ENCODE assay signal across 21 cellular contexts in the genomic region with DNA sequence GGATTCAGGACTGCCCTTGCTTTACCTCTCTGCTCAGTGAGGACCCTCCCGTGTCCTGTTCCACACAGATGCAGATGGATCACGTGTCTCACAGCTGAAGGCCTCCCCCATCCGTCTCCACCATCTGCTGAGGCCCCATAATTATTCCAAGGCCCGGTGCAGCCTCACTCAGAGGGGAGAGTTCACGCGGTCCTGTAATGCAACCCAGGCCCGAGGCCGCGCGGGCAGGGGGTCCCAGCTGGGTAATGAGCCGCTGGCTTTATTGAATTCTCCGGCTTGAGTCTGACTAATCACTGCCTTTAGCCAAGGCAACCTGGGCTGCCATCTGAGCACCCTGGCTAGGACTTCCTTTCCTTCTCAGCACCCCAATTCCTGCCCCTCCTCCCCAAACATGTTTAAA. TPM values are rescaled to one million over a fixed set of nuclear protein-coding genes. Genes with fewer than 3 reads are reported as not detected.
DNase-seq lines count a peak whose midpoint lies in the region; ATAC-seq and TF ChIP-seq lines count a peak whose summit lies in the region.
"Had no signal": no experiment of that assay in that cellular context is flagged by ENCODE, and none has a peak within 500 bp of the region (broad histone marks: within the 10 kb centered on the region; RNA-seq: fewer than 3 reads in every experiment).

No MANE protein-coding gene starts in this region.

- H3K36me3 Mint-ChIP-seq in GM23338 (ENCODE audit: low read depth): no peaks in the 10 kb centered on the region
- no peaks in the 10 kb centered on the region for H3K36me3 Mint-ChIP-seq in dendritic cell treated with granulocyte-macrophage colony-stimulating factor and Interleukin-4, amounts not matched to agents 40 ng/mL and 50 ng/mL, for 4 days (ENCODE audit: low read depth)
- H3K36me3 Mint-ChIP-seq: activated naive CD8-positive, alpha-beta T cell; CD8-positive, alpha-beta memory T cell had no signal

- TF ChIP-seq EP300 in esophagus muscularis mucosa (IDR thresholded peaks at IDR 0.05): no peak

- H3K9me3 ChIP-seq in osteoblast (ENCODE audit: low read depth, low read length): no peaks in the 10 kb centered on the region
- no peaks in the 10 kb centered on the region for H3K9me3 ChIP-seq in esophagus muscularis mucosa
- H3K9me3 ChIP-seq: esophagus squamous epithelium, neutrophil, vagina had no signal

- TF ChIP-seq CTCF in GM23338 (conservative IDR thresholded peaks at IDR 0.05; ENCODE audit: low read depth in 2 of 2) (no peak), osteoblast (IDR thresholded peaks at IDR 0.05; ENCODE audit: extremely low read depth, low read depth, low read length) (no peak), esophagus muscularis mucosa (IDR thresholded peaks at IDR 0.05) (no peak)

- no peaks in the 10 kb centered on the region for H3F3A ChIP-seq in GM23338 (replicated peaks; ENCODE audit: low read depth)

- 0 out of 2 replicates have a peak overlapping the region, but pooled peaks have one; percentile 49 for H3K27ac Mint-ChIP-seq in GM23338
- peak overlapping the region; percentile 31 for H3K27ac Mint-ChIP-seq in dendritic cell treated with granulocyte-macrophage colony-stimulating factor and Interleukin-4, amounts not matched to agents 40 ng/mL and 50 ng/mL, for 4 days
- H3K27ac Mint-ChIP-seq: activated naive CD8-positive, alpha-beta T cell had no signal

- H3K27ac ChIP-seq in GM23338 (ENCODE audit: low read depth) (no peak overlapping the region), osteoblast (ENCODE audit: low read depth, low read length) (no peak overlapping the region), esophagus muscularis mucosa (replicated peaks in 1 of 4) (no peak overlapping the region)
- H3K27ac ChIP-seq: neutrophil, RWPE1, vagina had no signal

- peak overlapping the region; percentile 91 for H2AFZ ChIP-seq in GM23338
- H2AFZ ChIP-seq in osteoblast (ENCODE audit: low read length): no peak overlapping the region

- no peak for TF ChIP-seq POLR2A in esophagus muscularis mucosa (IDR thresholded peaks at IDR 0.05; ENCODE audit: low read depth)

- H3K27me3 ChIP-seq in GM23338 (ENCODE audit: insufficient read depth) (no peaks in the 10 kb centered on the region), osteoblast (ENCODE audit: insufficient read depth, low read length) (no peaks in the 10 kb centered on the region), esophagus muscularis mucosa (peaks cover 0 to 22% (median 0%) of the 10 kb centered on the region in 4 donors)
- H3K27me3 ChIP-seq: vagina had no signal

- peaks cover 19% of the 10 kb centered on the region for H3K27me3 Mint-ChIP-seq in GM23338 (ENCODE audit: insufficient read depth, low read depth, poor library complexity)
- H3K27me3 Mint-ChIP-seq in dendritic cell treated with granulocyte-macrophage colony-stimulating factor and Interleukin-4, amounts not matched to agents 40 ng/mL and 50 ng/mL, for 4 days: peaks cover 22% of the 10 kb centered on the region

- H3K4me1 ChIP-seq in GM23338 (ENCODE audit: insufficient read depth): peaks cover 35% of the 10 kb centered on the region
- H3K4me1 ChIP-seq in osteoblast (ENCODE audit: insufficient read depth, low read length): peaks cover 5% of the 10 kb centered on the region
- H3K4me1 ChIP-seq in esophagus muscularis mucosa: peaks cover 0 to 25% (median 22%) of the 10 kb centered on the region in 4 donors

- DNase-seq in GM23338 (ENCODE audit: low spot score): peak; percentile 33
- DNase-seq in NCI-H2171 treated with DMSO at 0.1 percent for 48 hours (lab: John Stamatoyannopoulos, UW): peak; percentile 84
- peak; percentile 75 for DNase-seq in osteoblast (ENCODE audit: insufficient read length, low spot score, missing footprints)
- no peak for DNase-seq in NCI-H1092 treated with DMSO at 0.1 percent for 48 hours (lab: John Stamatoyannopoulos, UW)
- no peak for DNase-seq in activated CD4-positive, alpha-beta T cell treated with anti-CD3 and anti-CD28 coated beads, Interleukin-2, amount 50 U/mL, for 1 hour
- DNase-seq in GOT3 (lab: John Stamatoyannopoulos, UW): no peak
- no peak for DNase-seq in esophagus muscularis mucosa (ENCODE audit: extremely low spot score)
- DNase-seq: activated CD4-positive, alpha-beta T cell treated with anti-CD3 and anti-CD28 coated beads, Interleukin-2, amount 50 U/mL, for 4 hours; esophagus squamous epithelium; head of caudate nucleus; NCI-H2081 treated with DMSO at 0.1 percent for 48 hours; NK-92 treated with Interleukin-12 subunit alpha and Interleukin-12 subunit beta, amount 100 ng/mL, for 24 hours; stimulated activated CD4-positive, alpha-beta T cell treated with anti-CD3 and anti-CD28 coated beads, Interleukin-1b, Interleukin-23, amount 100 ng/mL, for 48 hours had no signal

- peak; percentile 18 for ATAC-seq in GM23338

- no peak overlapping the region for H3K4me3 ChIP-seq in GM23338
- no peak overlapping the region for H3K4me3 ChIP-seq in osteoblast (ENCODE audit: insufficient read depth, low read length)
- no peak overlapping the region for H3K4me3 ChIP-seq in esophagus muscularis mucosa
- H3K4me3 ChIP-seq: esophagus squamous epithelium, vagina had no signal

- no peaks in the 10 kb centered on the region for H3K9me2 ChIP-seq in GM23338 (ENCODE audit: insufficient read depth)

- 75% methylated on average over 4 of the region's 12 CpGs for WGBS in esophagus muscularis mucosa

- 0 out of 3 replicates have a peak overlapping the region, but pooled peaks have one; percentile 16 for H3K4me3 Mint-ChIP-seq in GM23338
- H3K4me3 Mint-ChIP-seq in dendritic cell treated with granulocyte-macrophage colony-stimulating factor and Interleukin-4, amounts not matched to agents 40 ng/mL and 50 ng/mL, for 4 days: no peak overlapping the region
- H3K4me3 Mint-ChIP-seq: activated naive CD8-positive, alpha-beta T cell; CD8-positive, alpha-beta memory T cell had no signal

- H3K4me1 Mint-ChIP-seq in GM23338: peaks cover 48% of the 10 kb centered on the region
- peaks cover 40% of the 10 kb centered on the region for H3K4me1 Mint-ChIP-seq in dendritic cell treated with granulocyte-macrophage colony-stimulating factor and Interleukin-4, amounts not matched to agents 40 ng/mL and 50 ng/mL, for 4 days (ENCODE audit: low read depth)
- H3K4me1 Mint-ChIP-seq: CD8-positive, alpha-beta memory T cell had no signal

- peak overlapping the region; percentile 43; the same call in 1 of the 2 replicates for H3K4me2 ChIP-seq in GM23338
- H3K4me2 ChIP-seq in osteoblast (ENCODE audit: insufficient read depth, low read length): no peak overlapping the region

- H3K9me3 Mint-ChIP-seq in GM23338: no peaks in the 10 kb centered on the region
- no peaks in the 10 kb centered on the region for H3K9me3 Mint-ChIP-seq in dendritic cell treated with granulocyte-macrophage colony-stimulating factor and Interleukin-4, amounts not matched to agents 40 ng/mL and 50 ng/mL, for 4 days
- H3K9me3 Mint-ChIP-seq: CD8-positive, alpha-beta memory T cell had no signal

- H3K36me3 ChIP-seq in GM23338 (ENCODE audit: insufficient read depth) (no peaks in the 10 kb centered on the region; the same call in 1 of the 2 replicates), osteoblast (ENCODE audit: insufficient read depth, low read length) (no peaks in the 10 kb centered on the region), esophagus muscularis mucosa (no peaks in the 10 kb centered on the region)
- H3K36me3 ChIP-seq: esophagus squamous epithelium, neutrophil, vagina had no signal

- no peaks in the 10 kb centered on the region for H3K79me2 ChIP-seq in GM23338 (replicated peaks; ENCODE audit: insufficient read depth)
- H3K79me2 ChIP-seq in osteoblast (ENCODE audit: insufficient read depth, low read length): no peaks in the 10 kb centered on the region

- intact Hi-C loops in dendritic cell treated with granulocyte-macrophage colony-stimulating factor and Interleukin-4, amounts not matched to agents 40 ng/mL and 50 ng/mL, for 4 days (cut with micrococcal nuclease): no loop called here
- intact Hi-C loops in esophagus muscularis mucosa (cut with DNase I): no loop called here

- H4K20me1 ChIP-seq in GM23338 (replicated peaks; ENCODE audit: insufficient read depth): no peaks in the 10 kb centered on the region
- no peaks in the 10 kb centered on the region for H4K20me1 ChIP-seq in osteoblast (ENCODE audit: insufficient read depth, low read length)

TF ChIP-seq in GM23338, 12 proteins besides CTCF, POLR2A, EP300 and RAD21 (continues in another document):
- no peak for TF ChIP-seq NANOG (IDR thresholded peaks at IDR 0.05; ENCODE audit: borderline replicate concordance)
- TF ChIP-seq, protein P1, sequence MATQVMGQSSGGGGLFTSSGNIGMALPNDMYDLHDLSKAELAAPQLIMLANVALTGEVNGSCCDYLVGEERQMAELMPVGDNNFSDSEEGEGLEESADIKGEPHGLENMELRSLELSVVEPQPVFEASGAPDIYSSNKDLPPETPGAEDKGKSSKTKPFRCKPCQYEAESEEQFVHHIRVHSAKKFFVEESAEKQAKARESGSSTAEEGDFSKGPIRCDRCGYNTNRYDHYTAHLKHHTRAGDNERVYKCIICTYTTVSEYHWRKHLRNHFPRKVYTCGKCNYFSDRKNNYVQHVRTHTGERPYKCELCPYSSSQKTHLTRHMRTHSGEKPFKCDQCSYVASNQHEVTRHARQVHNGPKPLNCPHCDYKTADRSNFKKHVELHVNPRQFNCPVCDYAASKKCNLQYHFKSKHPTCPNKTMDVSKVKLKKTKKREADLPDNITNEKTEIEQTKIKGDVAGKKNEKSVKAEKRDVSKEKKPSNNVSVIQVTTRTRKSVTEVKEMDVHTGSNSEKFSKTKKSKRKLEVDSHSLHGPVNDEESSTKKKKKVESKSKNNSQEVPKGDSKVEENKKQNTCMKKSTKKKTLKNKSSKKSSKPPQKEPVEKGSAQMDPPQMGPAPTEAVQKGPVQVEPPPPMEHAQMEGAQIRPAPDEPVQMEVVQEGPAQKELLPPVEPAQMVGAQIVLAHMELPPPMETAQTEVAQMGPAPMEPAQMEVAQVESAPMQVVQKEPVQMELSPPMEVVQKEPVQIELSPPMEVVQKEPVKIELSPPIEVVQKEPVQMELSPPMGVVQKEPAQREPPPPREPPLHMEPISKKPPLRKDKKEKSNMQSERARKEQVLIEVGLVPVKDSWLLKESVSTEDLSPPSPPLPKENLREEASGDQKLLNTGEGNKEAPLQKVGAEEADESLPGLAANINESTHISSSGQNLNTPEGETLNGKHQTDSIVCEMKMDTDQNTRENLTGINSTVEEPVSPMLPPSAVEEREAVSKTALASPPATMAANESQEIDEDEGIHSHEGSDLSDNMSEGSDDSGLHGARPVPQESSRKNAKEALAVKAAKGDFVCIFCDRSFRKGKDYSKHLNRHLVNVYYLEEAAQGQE (IDR thresholded peaks at IDR 0.05; ENCODE audit: unreplicated experiment): no peak
- TF ChIP-seq EZH2phosphoT487 (IDR thresholded peaks at IDR 0.05; ENCODE audit: unreplicated experiment): no peak

RNA-seq across cellular contexts. Expression of a gene that starts 4.4 kb away (rescaled TPM):
- not detected in 2 replicates for total RNA-seq in GM23338 (2014; rRNA removed; shearing (Covaris generic))
- polyA plus RNA-seq in GM23338 (2016; fragmentation: Nextera tagmentation; extraction: Ambion mirVana): not detected in 2 replicates
- total RNA-seq in osteoblast (under 0.01 TPM in 1 of 2 replicates, not detected in the other), esophagus muscularis mucosa (under 1 TPM; 0.42 to 0.75 (median 0.60) TPM)
- total RNA-seq: CD8-positive, alpha-beta memory T cell; kidney epithelial cell; MCF 10A had no signal
- polyA plus RNA-seq: CD8-positive, alpha-beta memory T cell had no signal

RNA-seq across cellular contexts. Expression of a gene that starts 35.2 kb away (rescaled TPM):
- total RNA-seq in GM23338 (2014; rRNA removed; shearing (Covaris generic)): 12.1 and 15.3 TPM in 2 replicates
- 41.2 and 46.9 TPM in 2 replicates for polyA plus RNA-seq in GM23338 (2016; fragmentation: Nextera tagmentation; extraction: Ambion mirVana)
- total RNA-seq in osteoblast: 18.8 and 21.5 TPM in 2 replicates
- total RNA-seq in esophagus muscularis mucosa: 10 to 100 TPM; 26.7 to 34.4 (median 31.0) TPM

Comparison
In these comparisons a context has a peak if more than half of its experiments do, and no peak if none do; other contexts are left out.
1. DNase-seq: peak in GM23338 (single experiment), NCI-H2171 treated with DMSO at 0.1 percent for 48 hours (single experiment) and osteoblast (single experiment); none in NCI-H1092 treated with DMSO at 0.1 percent for 48 hours (single experiment), activated CD4-positive, alpha-beta T cell treated with anti-CD3 and anti-CD28 coated beads, Interleukin-2, amount 50 U/mL, for 1 hour (single experiment), GOT3 (single experiment) and esophagus muscularis mucosa (single experiment).